20 cellular contexts compared by ENCODE assay signal in genomic region chr2:148391324-148391723, GRCh38.
DNase-seq lines count a peak whose midpoint lies in the region; ATAC-seq and TF ChIP-seq lines count a peak whose summit lies in the region.
"Had no signal": no experiment of that assay in that cellular context is flagged by ENCODE, and none has a peak within 500 bp of the region (broad histone marks: within the 10 kb centered on the region; RNA-seq: fewer than 3 reads in every experiment).

No MANE protein-coding gene starts in this region.

- no peaks in the 10 kb centered on the region for H3K4me1 ChIP-seq in stomach

- no peaks in the 10 kb centered on the region for H3K9me3 ChIP-seq in AG04450 (ENCODE audit: control insufficient read depth, insufficient read depth, low read length)
- no peaks in the 10 kb centered on the region for H3K9me3 ChIP-seq in stomach
- no peaks in the 10 kb centered on the region for H3K9me3 ChIP-seq in CD4-positive, alpha-beta T cell (ENCODE audit: control insufficient read depth, low read length)
- H3K9me3 ChIP-seq: upper lobe of left lung had no signal

- H3K4me1 Mint-ChIP-seq in CD4-positive, alpha-beta T cell (ENCODE audit: low read depth) = no peaks in the 10 kb centered on the region

- intact Hi-C loops in stomach (cut with DNase I; ENCODE audit: low total_unique reads) = no loop called here
- intact Hi-C loops in CD4-positive, alpha-beta T cell (cut with DNase I, micrococcal nuclease) = no loop called here

- WGBS in stomach, 5 donors = 81 to 93% (median 84%) methylated on average over 1 of the region's 1 CpG

- H3K27me3 Mint-ChIP-seq in CD4-positive, alpha-beta T cell = no peaks in the 10 kb centered on the region
- H3K27me3 Mint-ChIP-seq: activated naive CD8-positive, alpha-beta T cell; activated T-cell treated with anti-CD3 and anti-CD28 coated beads, Interleukin-2, amount 50 U/mL, for 24 hours; natural killer cell treated with Interleukin-12 subunit alpha and Interleukin-12 subunit beta and Interleukin-15 and Interleukin-18, amount 100 ng/mL, for 72 hours; stimulated activated naive CD8-positive, alpha-beta T cell treated with anti-CD3 and anti-CD28 coated beads, Interleukin-15, Interleukin-2, amounts not matched to agents 100 ng/mL and 50 ng/mL, for 24 hours had no signal

- no peak for ATAC-seq in activated naive CD4-positive, alpha-beta T cell treated with anti-CD3 and anti-CD28 coated beads, Interleukin-2, amount 50 U/mL, for 72 hours
- no peak for ATAC-seq in GM21723 (IDR thresholded peaks at IDR 0.05; ENCODE audit: unreplicated experiment)
- no peak for ATAC-seq in CD4-positive, alpha-beta T cell (ENCODE audit: poor library complexity)
- ATAC-seq: natural killer cell treated with Interleukin-12 subunit alpha and Interleukin-12 subunit beta and Interleukin-15 and Interleukin-18, amount 100 ng/mL, for 72 hours had no signal

- in situ Hi-C loops in astrocyte of the cerebellum (cut with HindIII; ENCODE audit: low sequenced_read_pairs) = no loop called here

- no peak for TF ChIP-seq CTCF in AG04450 (IDR thresholded peaks at IDR 0.05; ENCODE audit: low read depth, low read length)
- TF ChIP-seq CTCF in astrocyte of the cerebellum (IDR thresholded peaks at IDR 0.05; ENCODE audit: low read depth, low read length, missing control alignments) = no peak
- TF ChIP-seq CTCF in stomach (IDR thresholded peaks at IDR 0.05) = no peak
- no peak for TF ChIP-seq CTCF in CD4-positive, alpha-beta T cell (IDR thresholded peaks at IDR 0.05)

- H3K36me3 Mint-ChIP-seq in activated naive CD4-positive, alpha-beta T cell treated with anti-CD3 and anti-CD28 coated beads, Interleukin-2, amount 50 U/mL, for 72 hours = peaks cover 0 to 5% of the 10 kb centered on the region in 2 donors
- H3K36me3 Mint-ChIP-seq in CD4-positive, alpha-beta T cell (ENCODE audit: low read depth) = peaks cover 13% of the 10 kb centered on the region

- no peak for TF ChIP-seq POLR2A in stomach (IDR thresholded peaks at IDR 0.05)

- no peak overlapping the region for H3K4me3 ChIP-seq in AG04450 (ENCODE audit: low read depth, low read length)
- H3K4me3 ChIP-seq in astrocyte of the cerebellum (ENCODE audit: low read depth, low read length) = no peak overlapping the region
- H3K4me3 ChIP-seq in stomach = no peak overlapping the region
- H3K4me3 ChIP-seq: upper lobe of left lung had no signal

- peaks cover 0 to 4% (median 0%) of the 10 kb centered on the region in 4 donors for H3K36me3 ChIP-seq in stomach
- H3K36me3 ChIP-seq: upper lobe of left lung had no signal

- H3K9me3 Mint-ChIP-seq in activated naive CD4-positive, alpha-beta T cell treated with anti-CD3 and anti-CD28 coated beads, Interleukin-2, amount 50 U/mL, for 72 hours = no peaks in the 10 kb centered on the region
- H3K9me3 Mint-ChIP-seq in CD4-positive, alpha-beta T cell = no peaks in the 10 kb centered on the region
- H3K9me3 Mint-ChIP-seq: activated T-cell treated with anti-CD3 and anti-CD28 coated beads, Interleukin-2, amount 50 U/mL, for 24 hours; natural killer cell treated with Interleukin-12 subunit alpha and Interleukin-12 subunit beta and Interleukin-15 and Interleukin-18, amount 100 ng/mL, for 72 hours had no signal

- TF ChIP-seq EP300 in stomach (IDR thresholded peaks at IDR 0.05) = no peak

- H3K27ac Mint-ChIP-seq in activated naive CD4-positive, alpha-beta T cell treated with anti-CD3 and anti-CD28 coated beads, Interleukin-2, amount 50 U/mL, for 72 hours = no peak overlapping the region
- no peak overlapping the region for H3K27ac Mint-ChIP-seq in CD4-positive, alpha-beta T cell
- H3K27ac Mint-ChIP-seq: activated naive CD8-positive, alpha-beta T cell; activated T-cell treated with anti-CD3 and anti-CD28 coated beads, Interleukin-2, amount 50 U/mL, for 24 hours; natural killer cell treated with Interleukin-12 subunit alpha and Interleukin-12 subunit beta and Interleukin-15 and Interleukin-18, amount 100 ng/mL, for 72 hours; stimulated activated naive CD8-positive, alpha-beta T cell treated with anti-CD3 and anti-CD28 coated beads, Interleukin-15, Interleukin-2, amounts not matched to agents 100 ng/mL and 50 ng/mL, for 24 hours had no signal

- no peak overlapping the region for H3K27ac ChIP-seq in AG04450 (ENCODE audit: low read depth, low read length)
- no peak overlapping the region for H3K27ac ChIP-seq in stomach
- no peak overlapping the region for H3K27ac ChIP-seq in CD4-positive, alpha-beta T cell (ENCODE audit: low read depth, low read length)
- H3K27ac ChIP-seq: upper lobe of left lung had no signal

- CTCF ChIA-PET in AG04450 (lab: Charles Lee) = interaction anchor here (0.9 kb wide), 1 partner anchor 118 kb away, joined by 3 read pairs; no protein-coding TSS in a partner anchor
- CTCF ChIA-PET in CD4-positive, alpha-beta T cell (lab: Charles Lee) = no interaction called here

- no peaks in the 10 kb centered on the region for H3K27me3 ChIP-seq in AG04450 (ENCODE audit: control insufficient read depth, insufficient read depth, low read length)
- no peaks in the 10 kb centered on the region for H3K27me3 ChIP-seq in stomach
- H3K27me3 ChIP-seq in CD4-positive, alpha-beta T cell (ENCODE audit: control insufficient read depth, insufficient read depth, low read length) = no peaks in the 10 kb centered on the region
- H3K27me3 ChIP-seq: upper lobe of left lung had no signal

- DNase-seq in AG04450 (ENCODE audit: low read depth, low spot score) (peak; percentile 13), HS-27A (ENCODE audit: low read depth) (peak; percentile 43), astrocyte of the cerebellum (ENCODE audit: low read depth) (peak; percentile 1), glomerular endothelial cell (ENCODE audit: extremely low read depth, low read depth, low spot score) (peak; percentile 14), stomach (no peak)
- no peak for DNase-seq in activated naive CD4-positive, alpha-beta T cell treated with anti-CD3 and anti-CD28 coated beads, Interleukin-2, amount 50 U/mL, for 72 hours (ENCODE audit: low spot score in 2 of 2)
- no peak for DNase-seq in CD4-positive, alpha-beta T cell
- DNase-seq: ACHN; activated CD4-positive, alpha-beta T cell treated with anti-CD3 and anti-CD28 coated beads, Interleukin-2, amount 50 U/mL, for 1 hour; activated T-cell treated with anti-CD3 and anti-CD28 coated beads, Interleukin-2, amount 50 U/mL, for 24 hours; central memory CD4-positive, alpha-beta T cell; effector memory CD4-positive, alpha-beta T cell; NCI-H2081; NCI-H82; stimulated activated CD4-positive, alpha-beta T cell treated with anti-CD3 and anti-CD28 coated beads, Interleukin-15, amount 100 ng/mL, for 24 hours; upper lobe of left lung had no signal

- POLR2A ChIA-PET in AG04450 (lab: Yijun Ruan, JAX) = no interaction called here
- POLR2A ChIA-PET in CD4-positive, alpha-beta T cell (lab: Charles Lee) = no interaction called here

- H3K4me3 Mint-ChIP-seq in CD4-positive, alpha-beta T cell = no peak overlapping the region
- H3K4me3 Mint-ChIP-seq: activated naive CD8-positive, alpha-beta T cell; activated T-cell treated with anti-CD3 and anti-CD28 coated beads, Interleukin-2, amount 50 U/mL, for 24 hours; natural killer cell treated with Interleukin-12 subunit alpha and Interleukin-12 subunit beta and Interleukin-15 and Interleukin-18, amount 100 ng/mL, for 72 hours; stimulated activated naive CD8-positive, alpha-beta T cell treated with anti-CD3 and anti-CD28 coated beads, Interleukin-15, Interleukin-2, amounts not matched to agents 100 ng/mL and 50 ng/mL, for 24 hours had no signal

Comparison
In these comparisons a context has a peak if more than half of its experiments do, and no peak if none do; other contexts are left out.
1. DNase-seq: peak in AG04450 (single experiment), HS-27A (single experiment), astrocyte of the cerebellum (single experiment) and glomerular endothelial cell (single experiment); none in activated naive CD4-positive, alpha-beta T cell treated with anti-CD3 and anti-CD28 coated beads, Interleukin-2, amount 50 U/mL, for 72 hours (0 of 2), stomach (single experiment) and CD4-positive, alpha-beta T cell (0 of 10).